In genomic region chr2:165074884-165075283, GRCh38 we compare ENCODE assay signal across 15 cellular contexts.
DNase-seq lines count a peak whose midpoint lies in the region; TF ChIP-seq lines count a peak whose summit lies in the region.
"Had no signal": no experiment of that assay in that cellular context is flagged by ENCODE, and none has a peak within 500 bp of the region (broad histone marks: within the 10 kb centered on the region; RNA-seq: fewer than 3 reads in every experiment).

No MANE protein-coding gene starts in this region.

- no peak overlapping the region for H2BK120ac ChIP-seq in mesendoderm (ENCODE audit: low read depth, low read length)

- H3K9me3 ChIP-seq in HEK293 (ENCODE audit: control insufficient read depth, insufficient read depth, low read depth, low read length), result no peaks in the 10 kb centered on the region
- no peaks in the 10 kb centered on the region; the same call in 1 of the 2 replicates for H3K9me3 ChIP-seq in OCI-LY7 (ENCODE audit: low read length)
- H3K9me3 ChIP-seq in osteoblast (ENCODE audit: low read depth, low read length), result no peaks in the 10 kb centered on the region

- no peak overlapping the region for H2AK5ac ChIP-seq in mesendoderm (ENCODE audit: low read length)

- no TSS peak for BruUV-seq in OCI-LY7 (replicated peaks; lab: Mats Ljungman, UMichigan)

- POLR2A ChIA-PET in HEK293 (lab: Yijun Ruan, JAX), result no interaction called here
- POLR2A ChIA-PET in OCI-LY7 (lab: Charles Lee), result no interaction called here

- H4K20me1 ChIP-seq in OCI-LY7 (ENCODE audit: insufficient read depth, low read length) (no peaks in the 10 kb centered on the region), osteoblast (ENCODE audit: insufficient read depth, low read length) (no peaks in the 10 kb centered on the region)

- H3K4me2 ChIP-seq in OCI-LY7 (ENCODE audit: low read length) (no peak overlapping the region), mesendoderm (ENCODE audit: low read length) (no peak overlapping the region), osteoblast (ENCODE audit: insufficient read depth, low read length) (no peak overlapping the region)

- no peaks in the 10 kb centered on the region for H3K79me1 ChIP-seq in mesendoderm (ENCODE audit: low read length)

- H4K5ac ChIP-seq in mesendoderm (ENCODE audit: low read length), result no peak overlapping the region

- no peak overlapping the region for H2BK5ac ChIP-seq in mesendoderm (ENCODE audit: low read length)

- no peaks in the 10 kb centered on the region for H3K79me2 ChIP-seq in OCI-LY7 (ENCODE audit: insufficient read depth, low read depth, low read length)
- H3K79me2 ChIP-seq in mesendoderm (ENCODE audit: control insufficient read depth, insufficient read depth, low read length), result no peaks in the 10 kb centered on the region
- no peaks in the 10 kb centered on the region for H3K79me2 ChIP-seq in osteoblast (ENCODE audit: insufficient read depth, low read length)

- intact Hi-C loops in OCI-LY7 (cut with micrococcal nuclease; ENCODE audit: unreplicated experiment), result no loop called here

- H3K27ac ChIP-seq in HEK293 (ENCODE audit: extremely low read depth, low read depth, low read length) (no peak overlapping the region), OCI-LY7 (ENCODE audit: low read depth, low read length, poor library complexity, severe bottlenecking) (no peak overlapping the region), mesendoderm (ENCODE audit: low read depth, low read length) (no peak overlapping the region), osteoblast (ENCODE audit: low read depth, low read length) (no peak overlapping the region)
- H3K27ac ChIP-seq: 22Rv1 had no signal

- no peak overlapping the region for H3K4ac ChIP-seq in mesendoderm (ENCODE audit: low read depth, low read length)

- peak; percentile 53 for DNase-seq in DMS53 (lab: John Stamatoyannopoulos, UW)
- DNase-seq in DMS53 treated with DMSO at 0.1 percent for 48 hours (lab: John Stamatoyannopoulos, UW; ENCODE audit: unreplicated experiment), result no peak
- peak; percentile 5 for DNase-seq in OCI-LY7 (ENCODE audit: low spot score)
- peak; percentile 20 for DNase-seq in mesendoderm
- no peak for DNase-seq in NCI-H146 treated with DMSO at 0.1 percent for 48 hours (lab: John Stamatoyannopoulos, UW; ENCODE audit: unreplicated experiment)
- DNase-seq in osteoblast (ENCODE audit: insufficient read length, low spot score, missing footprints), result no peak
- no peak for DNase-seq in activated CD4-positive, alpha-beta T cell treated with anti-CD3 and anti-CD28 coated beads, Interleukin-2, amount 50 U/mL, for 48 hours
- DNase-seq: CD8-positive, alpha-beta T cell; COR-L47; GOT3; HCEC 1CT; IMR-90; KBM-7 had no signal

- no peak for TF ChIP-seq CTCF in HEK293 (tag by site-specific recombination; IDR thresholded peaks at IDR 0.05)
- no peak for TF ChIP-seq CTCF in OCI-LY7 (conservative IDR thresholded peaks at IDR 0.05; ENCODE audit: low read length)
- TF ChIP-seq CTCF in osteoblast (IDR thresholded peaks at IDR 0.05; ENCODE audit: extremely low read depth, low read depth, low read length), result no peak

- CTCF ChIA-PET in HEK293 (lab: Yijun Ruan, JAX) (interaction anchor here (0.6 to 0.9 kb wide), 2 partner anchors 130 to 164 kb away, joined by 3 to 4 read pairs; no protein-coding TSS in a partner anchor), OCI-LY7 (lab: Charles Lee; ENCODE audit: unreplicated experiment) (no interaction called here)

- H3K27me3 ChIP-seq in mesendoderm (ENCODE audit: insufficient read depth, low read length, poor library complexity) (no peaks in the 10 kb centered on the region), osteoblast (ENCODE audit: insufficient read depth, low read length) (no peaks in the 10 kb centered on the region)

- H3K18ac ChIP-seq in mesendoderm (ENCODE audit: low read length), result no peak overlapping the region

- no peak overlapping the region for H4K8ac ChIP-seq in mesendoderm (ENCODE audit: low read depth, low read length)

- H2AFZ ChIP-seq in OCI-LY7 (ENCODE audit: low read length), result no peak overlapping the region
- H2AFZ ChIP-seq in osteoblast (ENCODE audit: low read length), result no peak overlapping the region

- H3K36me3 ChIP-seq in HEK293 (ENCODE audit: control insufficient read depth in 2 of 2, insufficient read depth in 1 of 2, low read length in 2 of 2), result no peaks in the 10 kb centered on the region
- H3K36me3 ChIP-seq in OCI-LY7 (ENCODE audit: insufficient read depth, low read length), result no peaks in the 10 kb centered on the region
- H3K36me3 ChIP-seq in mesendoderm (ENCODE audit: control insufficient read depth, insufficient read depth, low read length), result no peaks in the 10 kb centered on the region
- H3K36me3 ChIP-seq in osteoblast (ENCODE audit: insufficient read depth, low read length), result no peaks in the 10 kb centered on the region

- H3K4me1 ChIP-seq in HEK293 (ENCODE audit: control insufficient read depth, insufficient read depth, low read length), result no peaks in the 10 kb centered on the region
- H3K4me1 ChIP-seq in OCI-LY7 (ENCODE audit: insufficient read depth, low read length, poor library complexity, severe bottlenecking), result no peaks in the 10 kb centered on the region
- H3K4me1 ChIP-seq in mesendoderm (ENCODE audit: control insufficient read depth, low read depth, low read length), result no peaks in the 10 kb centered on the region
- no peaks in the 10 kb centered on the region for H3K4me1 ChIP-seq in osteoblast (ENCODE audit: insufficient read depth, low read length)

- H3K9ac ChIP-seq in mesendoderm (ENCODE audit: low read length), result no peak overlapping the region

- H3K9me2 ChIP-seq in OCI-LY7 (ENCODE audit: insufficient read depth, low read length), result no peaks in the 10 kb centered on the region

- no peak overlapping the region for H3K56ac ChIP-seq in mesendoderm (ENCODE audit: low read length)

- H3K4me3 ChIP-seq in HEK293 (ENCODE audit: low read depth, low read length) (no peak overlapping the region), OCI-LY7 (ENCODE audit: low read depth, low read length, poor library complexity, severe bottlenecking) (no peak overlapping the region), mesendoderm (ENCODE audit: low read length) (no peak overlapping the region), osteoblast (ENCODE audit: insufficient read depth, low read length) (no peak overlapping the region)

- no peak overlapping the region for H2BK15ac ChIP-seq in mesendoderm (replicated peaks; ENCODE audit: low read depth)

- no peak overlapping the region for H3K23ac ChIP-seq in mesendoderm (ENCODE audit: low read length)

TF ChIP-seq in HEK293, 187 proteins besides CTCF, POLR2A, EP300 and RAD21:
- TF ChIP-seq SETDB1 (IDR thresholded peaks at IDR 0.05; ENCODE audit: insufficient read length, low read length) (peak; percentile 85), PRDM10 (tag by site-specific recombination; IDR thresholded peaks at IDR 0.05) (no peak), GLIS2 (tag by site-specific recombination; IDR thresholded peaks at IDR 0.05) (no peak), TRIM28 (IDR thresholded peaks at IDR 0.05; ENCODE audit: borderline replicate concordance, low read length) (peak; percentile 96; the same call in 1 of the 2 replicates)

Comparison
In these comparisons a context has a peak if more than half of its experiments do, and no peak if none do; other contexts are left out.
1. DNase-seq: peak in DMS53 (single experiment), OCI-LY7 (single experiment) and mesendoderm (single experiment); none in DMS53 treated with DMSO at 0.1 percent for 48 hours (single experiment), NCI-H146 treated with DMSO at 0.1 percent for 48 hours (single experiment), osteoblast (single experiment) and activated CD4-positive, alpha-beta T cell treated with anti-CD3 and anti-CD28 coated beads, Interleukin-2, amount 50 U/mL, for 48 hours (0 of 2).